8 cellular contexts compared by ENCODE assay signal in the genomic region with DNA sequence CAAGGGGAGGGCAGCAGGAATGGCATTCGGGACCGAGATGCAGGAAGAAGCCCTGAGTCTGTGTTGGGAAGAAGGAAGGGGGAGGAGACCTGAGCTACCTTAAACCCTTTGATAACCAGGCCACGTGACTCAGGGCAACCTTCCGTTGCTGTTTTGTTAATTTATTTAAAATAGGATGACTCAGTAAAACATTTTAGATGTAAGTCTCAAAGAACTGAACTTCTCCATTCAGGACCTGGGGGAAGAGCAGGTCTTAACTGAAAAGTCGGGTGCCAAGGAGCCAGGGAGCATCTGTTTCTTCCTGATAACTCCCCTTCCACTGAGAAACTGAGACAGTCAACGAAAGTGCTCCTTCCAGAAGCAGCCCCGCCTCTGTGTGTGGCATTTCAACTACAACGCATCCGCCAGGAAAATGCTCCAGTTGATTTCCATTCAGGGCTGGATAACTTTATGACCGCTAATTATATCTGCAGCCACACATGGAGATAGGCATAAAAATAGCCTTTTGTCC.
DNase-seq lines count a peak whose midpoint lies in the region; ATAC-seq and FAIRE-seq lines count a peak whose summit lies in the region.
"Had no signal": no experiment of that assay in that cellular context is flagged by ENCODE, and none has a peak within 500 bp of the region (broad histone marks: within the 10 kb centered on the region; RNA-seq: fewer than 3 reads in every experiment).

No MANE protein-coding gene starts in this region.

- no peak for DNase-seq in activated T-helper 2 cell treated with anti-CD3 and anti-CD28 coated beads, Interferon-gamma antibody, Interleukin-2, Interleukin-4, amounts not matched to agents 10 μg/mL and 5 μg/mL and 100 μg/mL, durations not matched to agents 14 hours and 24 hours and 36 hours (ENCODE audit: low spot score)
- DNase-seq in activated T-cell treated with anti-CD3 and anti-CD28 coated beads, Interleukin-2, amount 50 U/mL, for 72 hours: no peak
- no peak for DNase-seq in RCC 7860 (ENCODE audit: low spot score)
- DNase-seq: NCI-H226 had no signal

- H3K4me1 ChIP-seq in iPS-18a (ENCODE audit: control insufficient read depth, low read depth, low read length) (peaks cover 63% of the 10 kb centered on the region), stomach smooth muscle (ENCODE audit: control insufficient read depth, insufficient read depth, low read length) (peaks cover 46% of the 10 kb centered on the region)

- no peak for FAIRE-seq in RCC 7860 (lab: Jason Lieb, UNC)

- no peaks in the 10 kb centered on the region for H3K9me3 Mint-ChIP-seq in activated T-helper 2 cell treated with anti-CD3 and anti-CD28 coated beads, Interferon-gamma antibody, Interleukin-2, Interleukin-4, amounts not matched to agents 10 μg/mL and 5 μg/mL and 100 μg/mL, durations not matched to agents 14 hours and 24 hours and 36 hours
- H3K9me3 Mint-ChIP-seq in activated T-cell treated with anti-CD3 and anti-CD28 coated beads, Interleukin-2, amount 50 U/mL, for 72 hours: no peaks in the 10 kb centered on the region

- peak overlapping the region; percentile 45 for H3K27ac Mint-ChIP-seq in activated T-helper 2 cell treated with anti-CD3 and anti-CD28 coated beads, Interferon-gamma antibody, Interleukin-2, Interleukin-4, amounts not matched to agents 10 μg/mL and 5 μg/mL and 100 μg/mL, durations not matched to agents 14 hours and 24 hours and 36 hours
- H3K27ac Mint-ChIP-seq in activated T-cell treated with anti-CD3 and anti-CD28 coated beads, Interleukin-2, amount 50 U/mL, for 72 hours: no peak overlapping the region

- peaks cover 41% of the 10 kb centered on the region for H3K4me1 Mint-ChIP-seq in activated T-helper 2 cell treated with anti-CD3 and anti-CD28 coated beads, Interferon-gamma antibody, Interleukin-2, Interleukin-4, amounts not matched to agents 10 μg/mL and 5 μg/mL and 100 μg/mL, durations not matched to agents 14 hours and 24 hours and 36 hours (ENCODE audit: low read depth)
- H3K4me1 Mint-ChIP-seq in activated T-cell treated with anti-CD3 and anti-CD28 coated beads, Interleukin-2, amount 50 U/mL, for 72 hours (ENCODE audit: low read depth): peaks cover 58% of the 10 kb centered on the region

- peaks cover 43% of the 10 kb centered on the region for H3K36me3 ChIP-seq in KOPT-K1 (ENCODE audit: insufficient read depth, low read length)
- peaks cover 4% of the 10 kb centered on the region for H3K36me3 ChIP-seq in iPS-18a (ENCODE audit: control insufficient read depth, low read depth, low read length)
- H3K36me3 ChIP-seq in stomach smooth muscle (ENCODE audit: control insufficient read depth in 2 of 2, insufficient read depth in 2 of 2, low read length in 2 of 2): peaks cover 26 to 29% of the 10 kb centered on the region in 2 donors

- ATAC-seq in GM21723 (IDR thresholded peaks at IDR 0.05; ENCODE audit: unreplicated experiment): no peak
- ATAC-seq in activated T-cell treated with anti-CD3 and anti-CD28 coated beads, Interleukin-2, amount 50 U/mL, for 72 hours (replicated peaks in 1 of 2): no peak

- H3K27me3 Mint-ChIP-seq in activated T-helper 2 cell treated with anti-CD3 and anti-CD28 coated beads, Interferon-gamma antibody, Interleukin-2, Interleukin-4, amounts not matched to agents 10 μg/mL and 5 μg/mL and 100 μg/mL, durations not matched to agents 14 hours and 24 hours and 36 hours (ENCODE audit: low read depth): no peaks in the 10 kb centered on the region
- H3K27me3 Mint-ChIP-seq in activated T-cell treated with anti-CD3 and anti-CD28 coated beads, Interleukin-2, amount 50 U/mL, for 72 hours (ENCODE audit: low read depth): peaks cover 6% of the 10 kb centered on the region

- no peaks in the 10 kb centered on the region for H3K27me3 ChIP-seq in iPS-18a (ENCODE audit: control insufficient read depth, insufficient read depth, low read length)
- no peaks in the 10 kb centered on the region for H3K27me3 ChIP-seq in stomach smooth muscle (ENCODE audit: control insufficient read depth in 1 of 2, insufficient read depth in 2 of 2, low read length in 2 of 2)

- H3K4me3 ChIP-seq in iPS-18a (ENCODE audit: low read length) (peak overlapping the region; percentile 1), stomach smooth muscle (ENCODE audit: low read length in 2 of 2) (no peak overlapping the region)

- H3K9me3 ChIP-seq in KOPT-K1 (ENCODE audit: insufficient read depth, low read length, poor library complexity, severe bottlenecking): no peaks in the 10 kb centered on the region
- H3K9me3 ChIP-seq in iPS-18a (ENCODE audit: control insufficient read depth, low read depth, low read length): no peaks in the 10 kb centered on the region
- no peaks in the 10 kb centered on the region for H3K9me3 ChIP-seq in stomach smooth muscle (ENCODE audit: control insufficient read depth in 2 of 2, low read length in 2 of 2)

- H3K27ac ChIP-seq in KOPT-K1 (ENCODE audit: low read depth, low read length, poor library complexity, severe bottlenecking) (peak overlapping the region; percentile 87), iPS-18a (ENCODE audit: low read length) (no peak overlapping the region), stomach smooth muscle (ENCODE audit: low read length) (peak overlapping the region; percentile 70)

- H3K9ac ChIP-seq in iPS-18a (ENCODE audit: low read length): no peak overlapping the region
- H3K9ac ChIP-seq in stomach smooth muscle (ENCODE audit: low read length in 2 of 2): no peak overlapping the region

- intact Hi-C loops in activated T-helper 2 cell treated with anti-CD3 and anti-CD28 coated beads, Interferon-gamma antibody, Interleukin-2, Interleukin-4, amounts not matched to agents 10 μg/mL and 5 μg/mL and 100 μg/mL, durations not matched to agents 14 hours and 24 hours and 36 hours (cut with micrococcal nuclease): no loop called here

- peaks cover 75% of the 10 kb centered on the region for H3K36me3 Mint-ChIP-seq in activated T-helper 2 cell treated with anti-CD3 and anti-CD28 coated beads, Interferon-gamma antibody, Interleukin-2, Interleukin-4, amounts not matched to agents 10 μg/mL and 5 μg/mL and 100 μg/mL, durations not matched to agents 14 hours and 24 hours and 36 hours (ENCODE audit: low read depth)
- H3K36me3 Mint-ChIP-seq in activated T-cell treated with anti-CD3 and anti-CD28 coated beads, Interleukin-2, amount 50 U/mL, for 72 hours (ENCODE audit: insufficient read depth in 2 of 2): peaks cover 5 to 15% of the 10 kb centered on the region in 2 donors

- H3K4me3 Mint-ChIP-seq in activated T-helper 2 cell treated with anti-CD3 and anti-CD28 coated beads, Interferon-gamma antibody, Interleukin-2, Interleukin-4, amounts not matched to agents 10 μg/mL and 5 μg/mL and 100 μg/mL, durations not matched to agents 14 hours and 24 hours and 36 hours (ENCODE audit: low read depth): no peak overlapping the region
- H3K4me3 Mint-ChIP-seq in activated T-cell treated with anti-CD3 and anti-CD28 coated beads, Interleukin-2, amount 50 U/mL, for 72 hours: no peak overlapping the region
